8 cellular contexts compared by ENCODE assay signal in the genomic region with DNA sequence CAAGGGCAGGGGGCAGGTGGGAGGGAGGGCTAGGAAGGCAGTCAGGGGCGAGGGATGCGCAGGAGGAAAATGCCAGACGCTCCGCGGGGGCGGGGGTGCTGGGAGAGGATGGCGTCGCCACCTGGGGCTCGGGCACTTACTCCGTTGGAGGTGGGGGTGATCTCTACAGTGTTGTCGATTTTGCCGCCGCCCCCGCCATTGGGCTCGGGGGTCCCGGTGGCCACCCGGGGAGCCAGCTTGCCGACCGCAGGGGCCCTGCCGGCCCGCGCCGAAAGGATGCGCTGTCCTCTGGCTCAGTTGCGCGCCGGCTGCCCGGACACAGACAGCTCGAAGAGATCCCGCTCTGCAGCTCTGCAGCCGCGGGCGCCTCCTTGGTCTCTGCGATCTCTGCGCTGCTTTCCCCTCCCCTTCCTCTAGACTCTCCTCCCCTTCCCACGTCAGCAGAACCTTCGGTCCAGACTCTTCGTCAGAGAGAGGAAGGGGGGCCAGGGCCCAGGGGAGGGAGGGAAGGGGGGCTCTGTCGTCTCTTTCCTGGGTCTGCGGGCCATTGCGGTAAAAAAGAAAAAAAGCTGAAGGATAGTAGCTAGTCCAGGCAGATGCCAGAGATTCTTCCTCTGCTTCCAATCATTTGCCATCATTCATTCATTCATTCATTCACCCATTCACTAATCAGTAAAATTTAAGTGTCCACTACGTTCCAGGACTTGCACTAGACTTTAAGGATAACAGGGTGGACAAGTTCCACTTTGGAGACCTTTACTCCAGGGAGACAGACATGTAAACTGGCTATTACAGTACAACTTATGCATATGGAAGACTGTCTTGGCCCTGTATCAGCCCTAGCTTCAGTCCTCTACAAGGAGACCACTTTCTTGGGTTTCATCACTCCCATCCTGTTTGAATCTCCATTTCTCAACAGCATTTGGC.
A peak's percentile ranks its signal among the peaks of the same experiment; 100 is the strongest.
DNase-seq lines count a peak whose midpoint lies in the region; ATAC-seq lines count a peak whose summit lies in the region.

A gene (minus strand): TSS at position 382 of the 927 bp plus-strand sequence.

- ATAC-seq in GM19397 (IDR thresholded peaks at IDR 0.05; ENCODE audit: unreplicated experiment) (no peak), HG03025 (IDR thresholded peaks at IDR 0.05; ENCODE audit: low FRiP score, unreplicated experiment) (no peak)

- peak; percentile 82 for DNase-seq in D341Med (ENCODE audit: low spot score)
- DNase-seq in NCI-H1930 (lab: John Stamatoyannopoulos, UW) = peak; percentile 38 to 73
- peak; percentile 67 for DNase-seq in activated CD4-positive, alpha-beta T cell treated with anti-CD3 and anti-CD28 coated beads for 48 hours
- peak; percentile 88 for DNase-seq in dedifferentiated amniotic fluid mesenchymal stem cell (ENCODE audit: extremely low spot score)
- peak; percentile 64 for DNase-seq in kidney tubule cell (ENCODE audit: low spot score)
- peak; percentile 51 for DNase-seq in stimulated activated CD4-positive, alpha-beta T cell treated with anti-CD3 and anti-CD28 coated beads, Interleukin-12 subunit alpha, Interleukin-12 subunit beta, amount 100 ng/mL, for 4 hours
